Comparison of ENCODE assay signal across 9 cellular contexts in the genomic region with DNA sequence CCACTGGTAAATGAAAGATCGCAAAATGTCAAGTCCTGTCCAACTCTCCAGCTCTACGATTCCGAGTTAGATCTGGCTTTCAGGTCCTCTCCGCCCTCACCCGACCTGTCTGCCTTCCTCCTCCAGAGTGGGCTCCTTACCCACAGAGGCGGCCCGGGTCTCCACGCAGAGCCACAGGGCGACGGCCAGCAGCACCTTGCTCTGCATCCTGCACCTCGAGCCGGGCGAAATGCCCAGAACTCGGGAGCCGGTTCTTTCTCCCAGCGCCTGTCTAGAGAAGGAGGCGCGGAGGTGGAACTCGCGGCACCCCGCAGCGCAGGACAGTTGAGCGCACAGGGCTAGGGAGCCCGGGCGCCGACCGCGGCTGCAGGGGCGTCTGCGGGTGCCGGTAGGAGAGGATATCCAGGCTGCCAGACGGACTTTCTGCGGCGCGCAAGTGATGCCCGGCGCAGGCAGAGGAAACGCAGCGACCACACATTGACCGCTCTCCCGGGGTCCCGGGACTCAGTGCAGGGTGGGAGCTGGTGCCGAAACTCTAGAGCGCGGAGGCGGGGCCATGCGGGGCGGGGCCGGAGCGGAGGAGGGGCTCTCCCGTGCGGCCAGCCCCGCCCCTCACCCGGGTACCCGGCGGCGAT. TPM values are rescaled to one million over a fixed set of nuclear protein-coding genes. Genes with fewer than 3 reads are reported as not detected.
DNase-seq lines count a peak whose midpoint lies in the region; ATAC-seq and TF ChIP-seq lines count a peak whose summit lies in the region.
"Had no signal": no experiment of that assay in that cellular context is flagged by ENCODE, and none has a peak within 500 bp of the region (broad histone marks: within the 10 kb centered on the region; RNA-seq: fewer than 3 reads in every experiment).

Gene KDR (minus strand): TSS at position 509 of the 635 bp plus-strand sequence. CDS start 302 bp downstream, at position 207.

- no peak within 1 kb of the TSS for H3K9ac ChIP-seq in colonic mucosa (ENCODE audit: low read depth in 2 of 2, low read length in 2 of 2)

- TF ChIP-seq POLR2A in lower leg skin (IDR thresholded peaks at IDR 0.05) (no peak), transverse colon (IDR thresholded peaks at IDR 0.05) (no peak)

- no peak within 1 kb of the TSS for H3K27ac Mint-ChIP-seq in activated CD4-positive, alpha-beta memory T cell treated with anti-CD3 and anti-CD28 coated beads for 36 hours
- H3K27ac Mint-ChIP-seq in activated CD4-positive, alpha-beta memory T cell treated with anti-CD3 and anti-CD28 coated beads, Interleukin-2, amount 10 ng/mL, durations not matched to agents 7 days and 5 days = no peak within 1 kb of the TSS

- in situ Hi-C loops in transverse colon (cut with MboI; ENCODE audit: low pct_ligation_motif_present in 1 of 4, low pct_unique_long_range_greater_than_20kb in 1 of 4, low sequenced_read_pairs in 3 of 4) = no loop called here

- no peak for TF ChIP-seq EP300 in transverse colon (IDR thresholded peaks at IDR 0.05; ENCODE audit: low read depth)

- ATAC-seq in HG02571 (IDR thresholded peaks at IDR 0.05; ENCODE audit: unreplicated experiment) = no peak
- ATAC-seq in HG03439 (IDR thresholded peaks at IDR 0.05; ENCODE audit: unreplicated experiment) = no peak

- no peak for DNase-seq in activated CD4-positive, alpha-beta memory T cell treated with anti-CD3 and anti-CD28 coated beads for 36 hours
- DNase-seq in activated CD4-positive, alpha-beta memory T cell treated with anti-CD3 and anti-CD28 coated beads, Interleukin-2, amount 10 ng/mL, durations not matched to agents 7 days and 5 days = no peak
- DNase-seq in colonic mucosa = peak; percentile 20
- DNase-seq in lower leg skin (ENCODE audit: low spot score in 2 of 2) = peak in 1 of 2 donors; percentile 84
- no peak for DNase-seq in transverse colon
- DNase-seq in cerebellar nuclear complex (lab: John Stamatoyannopoulos, UW) = no peak

- POLR2A ChIA-PET in activated CD4-positive, alpha-beta memory T cell treated with anti-CD3 and anti-CD28 coated beads for 36 hours (lab: Charles Lee) = no interaction called here
- POLR2A ChIA-PET in activated CD4-positive, alpha-beta memory T cell treated with anti-CD3 and anti-CD28 coated beads, Interleukin-2, amount 10 ng/mL, durations not matched to agents 7 days and 5 days (lab: Charles Lee) = no interaction called here

- H3K4me1 Mint-ChIP-seq in activated CD4-positive, alpha-beta memory T cell treated with anti-CD3 and anti-CD28 coated beads for 36 hours (ENCODE audit: low read depth) = peaks cover 2% of the 10 kb centered on the region
- peaks cover 1% of the 10 kb centered on the region for H3K4me1 Mint-ChIP-seq in activated CD4-positive, alpha-beta memory T cell treated with anti-CD3 and anti-CD28 coated beads, Interleukin-2, amount 10 ng/mL, durations not matched to agents 7 days and 5 days

- no peak for TF ChIP-seq CTCF in colonic mucosa (IDR thresholded peaks at IDR 0.05)
- no peak for TF ChIP-seq CTCF in lower leg skin (IDR thresholded peaks at IDR 0.05)
- TF ChIP-seq CTCF in transverse colon (IDR thresholded peaks at IDR 0.05) = no peak

- H3K27me3 Mint-ChIP-seq in activated CD4-positive, alpha-beta memory T cell treated with anti-CD3 and anti-CD28 coated beads for 36 hours = peaks cover 35% of the 10 kb centered on the region
- peaks cover 42% of the 10 kb centered on the region for H3K27me3 Mint-ChIP-seq in activated CD4-positive, alpha-beta memory T cell treated with anti-CD3 and anti-CD28 coated beads, Interleukin-2, amount 10 ng/mL, durations not matched to agents 7 days and 5 days

- H3K9me3 ChIP-seq in colonic mucosa (no peaks in the 10 kb centered on the region), transverse colon (no peaks in the 10 kb centered on the region)

- H3K9me3 Mint-ChIP-seq in activated CD4-positive, alpha-beta memory T cell treated with anti-CD3 and anti-CD28 coated beads for 36 hours = no peaks in the 10 kb centered on the region
- no peaks in the 10 kb centered on the region for H3K9me3 Mint-ChIP-seq in activated CD4-positive, alpha-beta memory T cell treated with anti-CD3 and anti-CD28 coated beads, Interleukin-2, amount 10 ng/mL, durations not matched to agents 7 days and 5 days

- H3K36me3 Mint-ChIP-seq in activated CD4-positive, alpha-beta memory T cell treated with anti-CD3 and anti-CD28 coated beads for 36 hours = no peaks in the 10 kb centered on the region
- H3K36me3 Mint-ChIP-seq in activated CD4-positive, alpha-beta memory T cell treated with anti-CD3 and anti-CD28 coated beads, Interleukin-2, amount 10 ng/mL, durations not matched to agents 7 days and 5 days (ENCODE audit: low read depth) = no peaks in the 10 kb centered on the region

- CTCF ChIA-PET in activated CD4-positive, alpha-beta memory T cell treated with anti-CD3 and anti-CD28 coated beads for 36 hours (lab: Charles Lee) = no interaction called here
- CTCF ChIA-PET in activated CD4-positive, alpha-beta memory T cell treated with anti-CD3 and anti-CD28 coated beads, Interleukin-2, amount 10 ng/mL, durations not matched to agents 7 days and 5 days (lab: Charles Lee) = no interaction called here

- H3K4me3 ChIP-seq in colonic mucosa = peak within 1 kb of the TSS; percentile 13
- peak within 1 kb of the TSS; percentile 32 for H3K4me3 ChIP-seq in lower leg skin (ENCODE audit: low read depth, poor library complexity, severe bottlenecking)
- peak within 1 kb of the TSS in 3 of 4 donors; percentile 15 to 44 (median 21) for H3K4me3 ChIP-seq in transverse colon

- H3K27ac ChIP-seq in colonic mucosa = no peak within 1 kb of the TSS
- peak within 1 kb of the TSS in 2 of 4 donors; percentile 3 to 12 for H3K27ac ChIP-seq in transverse colon
- H3K27ac ChIP-seq: VCaP had no signal

- H3K4me3 Mint-ChIP-seq in activated CD4-positive, alpha-beta memory T cell treated with anti-CD3 and anti-CD28 coated beads for 36 hours = peak within 1 kb of the TSS; percentile 23
- H3K4me3 Mint-ChIP-seq in activated CD4-positive, alpha-beta memory T cell treated with anti-CD3 and anti-CD28 coated beads, Interleukin-2, amount 10 ng/mL, durations not matched to agents 7 days and 5 days = no peak within 1 kb of the TSS

- H3K4me1 ChIP-seq in colonic mucosa (no peaks in the 10 kb centered on the region), transverse colon (peaks cover 0 to 10% (median 3%) of the 10 kb centered on the region in 4 donors)

- H3K36me3 ChIP-seq in colonic mucosa = no peaks in the 10 kb centered on the region
- H3K36me3 ChIP-seq in transverse colon = no peaks in the 10 kb centered on the region

- H3K27me3 ChIP-seq in colonic mucosa = peaks cover 21% of the 10 kb centered on the region
- H3K27me3 ChIP-seq in transverse colon = peaks cover 35% of the 10 kb centered on the region

- intact Hi-C loops in activated CD4-positive, alpha-beta memory T cell treated with anti-CD3 and anti-CD28 coated beads for 36 hours (cut with micrococcal nuclease) = no loop called here
- intact Hi-C loops in colonic mucosa (cut with DNase I) (no loop called here), lower leg skin (cut with DNase I; ENCODE audit: low total_unique reads) (no loop called here), transverse colon (cut with DNase I; ENCODE audit: low total_unique reads) (no loop called here)

- 0 to 1% methylated on average over 37 to 57 of the region's 57 CpGs for WGBS in lower leg skin, 2 donors
- 20% methylated on average over 47 of the region's 57 CpGs; no CpG with 5 or more reads in 1 of the 2 donors for WGBS in transverse colon (ENCODE audit: low coverage in 1 of 2), 2 donors

RNA-seq across cellular contexts. Expression of gene KDR, which starts in this region (rescaled TPM):
- total RNA-seq in activated CD4-positive, alpha-beta memory T cell treated with anti-CD3 and anti-CD28 coated beads for 36 hours = not detected
- total RNA-seq in activated CD4-positive, alpha-beta memory T cell treated with anti-CD3 and anti-CD28 coated beads, Interleukin-2, amount 10 ng/mL, durations not matched to agents 7 days and 5 days = not detected
- total RNA-seq in colonic mucosa = 1 to 10 TPM; 3.4 to 6.5 TPM
- 10 to 100 TPM in 2 of 4 donors, 1 to 10 TPM in 2; 4.3 to 13.9 (median 8.7) TPM for total RNA-seq in lower leg skin
- 1 to 10 TPM; 1.9 to 7.5 (median 3.9) TPM for total RNA-seq in transverse colon
